In genomic region chr4:173696551-173696950, GRCh38 we compare ENCODE assay signal across 15 cellular contexts.
DNase-seq lines count a peak whose midpoint lies in the region; ATAC-seq and TF ChIP-seq lines count a peak whose summit lies in the region.
"Had no signal": no experiment of that assay in that cellular context is flagged by ENCODE, and none has a peak within 500 bp of the region (broad histone marks: within the 10 kb centered on the region; RNA-seq: fewer than 3 reads in every experiment).

No MANE protein-coding gene starts in this region.

- H3K27ac ChIP-seq in heart left ventricle, result peak overlapping the region in 8 of 12 donors; percentile 2 to 93 (median 78)
- peak overlapping the region; percentile 33 to 75 (median 54) for H3K27ac ChIP-seq in body of pancreas
- no peak overlapping the region for H3K27ac ChIP-seq in right lobe of liver
- H3K27ac ChIP-seq: 22Rv1, A549, C4-2B had no signal

- H3K4me3 ChIP-seq in heart left ventricle (no peak overlapping the region), body of pancreas (no peak overlapping the region), right lobe of liver (no peak overlapping the region)
- H3K4me3 ChIP-seq: A549 had no signal

- H3K9me3 ChIP-seq in heart left ventricle, result no peaks in the 10 kb centered on the region
- H3K9me3 ChIP-seq in body of pancreas, result no peaks in the 10 kb centered on the region
- H3K9me3 ChIP-seq in right lobe of liver, result no peaks in the 10 kb centered on the region
- H3K9me3 ChIP-seq: A549, Caco-2 had no signal

- whole genome bisulfite sequencing in heart left ventricle, 4 donors, result 95 to 99% (median 97%) methylated on average over 1 of the region's 1 CpG
- WGBS in body of pancreas, 2 donors, result 14 to 21% methylated on average over 1 of the region's 1 CpG
- 44% methylated on average over 1 of the region's 1 CpG for WGBS in right lobe of liver (ENCODE audit: insufficient coverage, low coverage, low lambda C conversion rate, missing lambda C conversion rate)

- TF ChIP-seq CTCF in heart left ventricle (IDR thresholded peaks at IDR 0.05) (no peak), body of pancreas (IDR thresholded peaks at IDR 0.05) (no peak), right lobe of liver (IDR thresholded peaks at IDR 0.05) (no peak)

- intact Hi-C loops in heart left ventricle (cut with DNase I) (loop anchor here in 5 of 10 donors (5.0 kb wide), 4 partner anchors 41 to 164 kb away; partner anchors contain the start of gene HAND2 (in 2 of the 5)), Right ventricle myocardium inferior (cut with DNase I) (no loop called here), body of pancreas (cut with DNase I) (no loop called here), right lobe of liver (cut with DNase I) (no loop called here)

- H3K27me3 ChIP-seq in heart left ventricle (no peaks in the 10 kb centered on the region), body of pancreas (no peaks in the 10 kb centered on the region), right lobe of liver (no peaks in the 10 kb centered on the region)

- TF ChIP-seq POLR2A in heart left ventricle (IDR thresholded peaks at IDR 0.05), result no peak
- no peak for TF ChIP-seq POLR2A in body of pancreas (IDR thresholded peaks at IDR 0.05)
- no peak for TF ChIP-seq POLR2A in right lobe of liver (IDR thresholded peaks at IDR 0.05)

- no peak for DNase-seq in heart left ventricle
- DNase-seq in Right ventricle myocardium inferior (ENCODE audit: missing footprints), result no peak
- no peak for DNase-seq in body of pancreas
- DNase-seq in right lobe of liver, result no peak
- DNase-seq in HPDE6-E6E7 (ENCODE audit: extremely low spot score), result no peak
- no peak for DNase-seq in NCI-H446 treated with DMSO at 0.1 percent for 48 hours (lab: John Stamatoyannopoulos, UW)
- DNase-seq in stimulated activated CD4-positive, alpha-beta T cell treated with anti-CD3 and anti-CD28 coated beads, Interleukin-15, amount 100 ng/mL, for 24 hours, result no peak
- DNase-seq: AML-193; Caco-2; CD4-positive, alpha-beta T cell; GDM1; H9 had no signal

- H3K36me3 ChIP-seq in heart left ventricle (no peaks in the 10 kb centered on the region), body of pancreas (replicated peaks in 1 of 2; ENCODE audit: insufficient read depth in 1 of 2, low read depth in 2 of 2) (no peaks in the 10 kb centered on the region), right lobe of liver (no peaks in the 10 kb centered on the region)

- H3K4me1 ChIP-seq in heart left ventricle (peaks cover 0 to 7% (median 0%) of the 10 kb centered on the region in 12 donors), body of pancreas (peaks cover 44% of the 10 kb centered on the region), right lobe of liver (peaks cover 0 to 6% (median 2%) of the 10 kb centered on the region in 4 donors)
- H3K4me1 ChIP-seq: A549, Caco-2 had no signal

- ATAC-seq in heart left ventricle (no peak), Right ventricle myocardium inferior (no peak), body of pancreas (peak; percentile 31), right lobe of liver (peak; percentile 26 to 60 (median 42))
- ATAC-seq: A549 had no signal

Comparison
In these comparisons a context has a peak if more than half of its experiments do, and no peak if none do; other contexts are left out.
1. ATAC-seq: peak in body of pancreas (single experiment) and right lobe of liver (4 of 4); none in heart left ventricle (0 of 4) and Right ventricle myocardium inferior (single experiment).
2. H3K27ac ChIP-seq: peak in heart left ventricle (8 of 12) and body of pancreas (4 of 4); none in right lobe of liver (0 of 3).